19 cellular contexts compared by ENCODE assay signal in genomic region chr2:55022486-55022885, GRCh38.
"Had no signal": no experiment of that assay in that cellular context is flagged by ENCODE, and none has a peak within 500 bp of the region (broad histone marks: within the 10 kb centered on the region; RNA-seq: fewer than 3 reads in every experiment).

No MANE protein-coding gene starts in this region.

- FAIRE-seq: TTC549 had no signal

- H3K27me3 ChIP-seq: body of pancreas, colonic mucosa, esophagus squamous epithelium, hepatocyte, left lung had no signal

- DNase-seq: activated B cell treated with CpG ODN at 0.5 μM for 24 hours; activated CD4-positive, alpha-beta T cell treated with anti-CD3 and anti-CD28 coated beads, Interleukin-2, amount 10 ng/mL, durations not matched to agents 24 days and 14 days; activated CD8-positive, alpha-beta memory T cell treated with anti-CD3 and anti-CD28 coated beads, Interleukin-2, amount 50 U/mL, for 4 hours; activated CD8-positive, alpha-beta T cell treated with anti-CD3 and anti-CD28 coated beads, Interleukin-2, amount 10 ng/mL, durations not matched to agents 7 days and 5 days; activated gamma-delta T cell; activated T-cell treated with anti-CD3 and anti-CD28 coated beads, Interleukin-2, amount 50 U/mL, for 72 hours; body of pancreas; caudate nucleus; colonic mucosa; esophagus squamous epithelium; islet precursor cell; left lung; mammary epithelial cell; naive thymus-derived CD8-positive, alpha-beta T cell; T-helper 2 cell had no signal

- H3K9me3 Mint-ChIP-seq: activated B cell treated with CpG ODN at 0.5 μM for 24 hours; activated CD4-positive, alpha-beta T cell treated with anti-CD3 and anti-CD28 coated beads, Interleukin-2, amount 10 ng/mL, durations not matched to agents 24 days and 14 days; activated naive CD4-positive, alpha-beta T cell treated with anti-CD3 and anti-CD28 coated beads, Interleukin-2, amount 50 U/mL, for 72 hours; activated T-cell treated with anti-CD3 and anti-CD28 coated beads, Interleukin-2, amount 50 U/mL, for 72 hours; stimulated activated naive CD8-positive, alpha-beta T cell treated with anti-CD3 and anti-CD28 coated beads, Interleukin-15, Interleukin-2, amounts not matched to agents 100 ng/mL and 50 ng/mL, for 24 hours had no signal

- H3K27me3 Mint-ChIP-seq: activated B cell treated with CpG ODN at 0.5 μM for 24 hours; activated CD4-positive, alpha-beta T cell treated with anti-CD3 and anti-CD28 coated beads, Interleukin-2, amount 10 ng/mL, durations not matched to agents 24 days and 14 days; naive thymus-derived CD8-positive, alpha-beta T cell; stimulated activated naive CD8-positive, alpha-beta T cell treated with anti-CD3 and anti-CD28 coated beads, Interleukin-15, Interleukin-2, amounts not matched to agents 100 ng/mL and 50 ng/mL, for 24 hours had no signal

- H3K9me3 ChIP-seq: body of pancreas, colonic mucosa, esophagus squamous epithelium, left lung had no signal

- H3K4me3 ChIP-seq: body of pancreas, colonic mucosa, esophagus squamous epithelium, hepatocyte, left lung had no signal

- H3K4me3 Mint-ChIP-seq: activated B cell treated with CpG ODN at 0.5 μM for 24 hours; activated CD4-positive, alpha-beta T cell treated with anti-CD3 and anti-CD28 coated beads, Interleukin-2, amount 10 ng/mL, durations not matched to agents 24 days and 14 days; activated CD8-positive, alpha-beta T cell treated with anti-CD3 and anti-CD28 coated beads, Interleukin-2, amount 10 ng/mL, durations not matched to agents 7 days and 5 days; activated T-cell treated with anti-CD3 and anti-CD28 coated beads, Interleukin-2, amount 50 U/mL, for 72 hours; naive thymus-derived CD8-positive, alpha-beta T cell; stimulated activated naive CD8-positive, alpha-beta T cell treated with anti-CD3 and anti-CD28 coated beads, Interleukin-15, Interleukin-2, amounts not matched to agents 100 ng/mL and 50 ng/mL, for 24 hours had no signal

- H3K36me3 ChIP-seq: colonic mucosa, left lung had no signal

- H3K4me1 ChIP-seq: colonic mucosa had no signal

- H2AFZ ChIP-seq: hepatocyte had no signal

- H3K27ac Mint-ChIP-seq: activated B cell treated with CpG ODN at 0.5 μM for 24 hours; activated CD4-positive, alpha-beta T cell treated with anti-CD3 and anti-CD28 coated beads, Interleukin-2, amount 10 ng/mL, durations not matched to agents 24 days and 14 days; activated CD8-positive, alpha-beta T cell treated with anti-CD3 and anti-CD28 coated beads, Interleukin-2, amount 10 ng/mL, durations not matched to agents 7 days and 5 days; activated naive CD4-positive, alpha-beta T cell treated with anti-CD3 and anti-CD28 coated beads, Interleukin-2, amount 50 U/mL, for 72 hours; activated T-cell treated with anti-CD3 and anti-CD28 coated beads, Interleukin-2, amount 50 U/mL, for 72 hours; naive thymus-derived CD8-positive, alpha-beta T cell; stimulated activated naive CD8-positive, alpha-beta T cell treated with anti-CD3 and anti-CD28 coated beads, Interleukin-15, Interleukin-2, amounts not matched to agents 100 ng/mL and 50 ng/mL, for 24 hours had no signal

- H3K27ac ChIP-seq: body of pancreas, colonic mucosa, esophagus squamous epithelium, hepatocyte had no signal

- ATAC-seq: activated CD8-positive, alpha-beta T cell treated with anti-CD3 and anti-CD28 coated beads, Interleukin-2, amount 10 ng/mL, durations not matched to agents 7 days and 5 days; activated naive CD4-positive, alpha-beta T cell treated with anti-CD3 and anti-CD28 coated beads, Interleukin-2, amount 50 U/mL, for 72 hours; activated T-cell treated with anti-CD3 and anti-CD28 coated beads, Interleukin-2, amount 50 U/mL, for 72 hours; body of pancreas; left lung had no signal

- H3K4me2 ChIP-seq: hepatocyte had no signal
